ENCODE assay signal across 8 cellular contexts in the genomic region with DNA sequence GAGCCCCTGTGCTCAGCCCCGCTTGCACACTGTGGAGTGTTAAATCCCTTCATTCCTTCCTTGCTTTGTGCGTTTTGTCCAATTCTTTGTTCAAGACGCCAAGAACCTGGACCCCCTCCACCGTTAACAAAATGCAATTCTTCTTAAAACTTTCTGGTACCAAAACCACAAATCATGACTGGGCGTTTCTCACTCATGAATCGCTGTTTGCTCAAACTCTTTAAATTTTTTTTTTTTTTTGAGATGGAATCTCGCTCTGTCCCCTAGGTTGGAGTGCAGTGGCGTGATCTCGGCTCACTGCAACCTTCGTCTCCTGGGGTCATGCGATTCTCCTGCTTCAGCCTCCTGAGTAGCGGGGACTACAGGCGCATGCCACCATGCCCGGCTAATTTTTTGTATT. TPM values are rescaled to one million over a fixed set of nuclear protein-coding genes. Genes with fewer than 3 reads are reported as not detected.
A peak's percentile ranks its signal among the peaks of the same experiment; 100 is the strongest.
DNase-seq lines count a peak whose midpoint lies in the region; ATAC-seq, FAIRE-seq and TF ChIP-seq lines count a peak whose summit lies in the region.

No MANE protein-coding gene starts in this region.

- peaks cover 38% of the 10 kb centered on the region for H3K4me1 Mint-ChIP-seq in activated CD4-positive, alpha-beta T cell treated with anti-CD3 and anti-CD28 coated beads, Interleukin-2, amount 10 ng/mL, durations not matched to agents 7 days and 5 days

- H3K9me3 ChIP-seq in adipocyte (ENCODE audit: control insufficient read depth, low read length) (peaks cover 14% of the 10 kb centered on the region), HepG2 (ENCODE audit: low read length) (no peaks in the 10 kb centered on the region), testis (no peaks in the 10 kb centered on the region)

- H3K4me3 ChIP-seq in adipocyte (ENCODE audit: low read length) (peak overlapping the region; percentile 97), HepG2 (replicated peaks in 1 of 3; ENCODE audit: insufficient read depth in 1 of 3, low read depth in 2 of 3, low read length in 3 of 3) (peak overlapping the region; percentile 85 to 96 (median 93)), testis (peak overlapping the region; percentile 79 to 95)

- TF ChIP-seq POLR2A in HepG2 (IDR thresholded peaks at IDR 0.05; ENCODE audit: insufficient read depth in 1 of 2, low read depth in 2 of 2, low read length in 2 of 2) (no peak), testis (IDR thresholded peaks at IDR 0.05) (no peak)

- POLR2A ChIA-PET in activated CD4-positive, alpha-beta T cell treated with anti-CD3 and anti-CD28 coated beads, Interleukin-2, amount 10 ng/mL, durations not matched to agents 7 days and 5 days (lab: Charles Lee): no interaction called here
- POLR2A ChIA-PET in HepG2 (lab: Yijun Ruan, JAX): interaction anchor here (1.2 to 2.7 kb wide), 6 partner anchors 13 to 194 kb away, joined by 4 to 24 read pairs (median 10); a partner anchor contains a TSS

- H3K4me2 ChIP-seq in HepG2 (ENCODE audit: low read depth, low read length): peak overlapping the region; percentile 98

- no peak overlapping the region for H2AFZ ChIP-seq in HepG2 (ENCODE audit: low read length)

- FAIRE-seq in HepG2 (lab: Jason Lieb, UNC): no peak

- peak overlapping the region; percentile 88 for H3K4me3 Mint-ChIP-seq in activated CD4-positive, alpha-beta T cell treated with anti-CD3 and anti-CD28 coated beads, Interleukin-2, amount 10 ng/mL, durations not matched to agents 7 days and 5 days

- no peaks in the 10 kb centered on the region for H3K27me3 Mint-ChIP-seq in activated CD4-positive, alpha-beta T cell treated with anti-CD3 and anti-CD28 coated beads, Interleukin-2, amount 10 ng/mL, durations not matched to agents 7 days and 5 days

- TF ChIP-seq CTCF in HepG2 (CRISPR knock-in tag; IDR thresholded peaks at IDR 0.05): no peak
- TF ChIP-seq CTCF in testis (IDR thresholded peaks at IDR 0.05): no peak

- peak overlapping the region; percentile 85 for H3K27ac Mint-ChIP-seq in activated CD4-positive, alpha-beta T cell treated with anti-CD3 and anti-CD28 coated beads, Interleukin-2, amount 10 ng/mL, durations not matched to agents 7 days and 5 days

- peaks cover 17% of the 10 kb centered on the region for H3K79me2 ChIP-seq in HepG2 (ENCODE audit: insufficient read depth, low read length)

- H3K9ac ChIP-seq in adipocyte (ENCODE audit: low read length): peak overlapping the region; percentile 88
- peak overlapping the region; percentile 84 for H3K9ac ChIP-seq in HepG2 (ENCODE audit: insufficient read depth, low read depth, low read length)

- H3K9me3 Mint-ChIP-seq in activated CD4-positive, alpha-beta T cell treated with anti-CD3 and anti-CD28 coated beads, Interleukin-2, amount 10 ng/mL, durations not matched to agents 7 days and 5 days: peaks cover 15% of the 10 kb centered on the region

- H3K36me3 ChIP-seq in adipocyte (ENCODE audit: control insufficient read depth, insufficient read depth, low read length, severe bottlenecking): peaks cover 32% of the 10 kb centered on the region
- peaks cover 4 to 14% of the 10 kb centered on the region in 2 experiments; a peak in 4 of 5 replicates for H3K36me3 ChIP-seq in HepG2 (replicated peaks in 1 of 2; ENCODE audit: control insufficient read depth in 1 of 2, insufficient read depth in 2 of 2, low read length in 2 of 2)
- H3K36me3 ChIP-seq in testis (ENCODE audit: low read depth, missing control alignments): no peaks in the 10 kb centered on the region

- peaks cover 38% of the 10 kb centered on the region for H3K36me3 Mint-ChIP-seq in activated CD4-positive, alpha-beta T cell treated with anti-CD3 and anti-CD28 coated beads, Interleukin-2, amount 10 ng/mL, durations not matched to agents 7 days and 5 days (ENCODE audit: low read depth)

- DNase-seq in activated CD4-positive, alpha-beta T cell treated with anti-CD3 and anti-CD28 coated beads, Interleukin-2, amount 10 ng/mL, durations not matched to agents 7 days and 5 days: no peak
- DNase-seq in activated CD4-positive, alpha-beta T cell treated with anti-CD3 and anti-CD28 coated beads for 48 hours: no peak
- DNase-seq in adipocyte (ENCODE audit: low read depth): peak; percentile 52
- DNase-seq in HepG2 (ENCODE audit: low spot score): no peak
- DNase-seq in testis: no peak
- DNase-seq in hippocampal formation (lab: John Stamatoyannopoulos, UW): no peak

- 0 out of 3 replicates have a peak, but pooled peaks have one; percentile 3 for ATAC-seq in HepG2
- ATAC-seq in GM18861 (IDR thresholded peaks at IDR 0.05; ENCODE audit: unreplicated experiment): no peak
- no peak for ATAC-seq in GM19023 (IDR thresholded peaks at IDR 0.05; ENCODE audit: unreplicated experiment)

- H3K4me1 ChIP-seq in adipocyte (ENCODE audit: control insufficient read depth, insufficient read depth, low read length) (peaks cover 18% of the 10 kb centered on the region), HepG2 (ENCODE audit: insufficient read depth, low read length) (peaks cover 23% of the 10 kb centered on the region), testis (peaks cover 13% of the 10 kb centered on the region)

- no peak for TF ChIP-seq RAD21 in HepG2 (CRISPR knock-in tag; IDR thresholded peaks at IDR 0.05)

- BruUV-seq in HepG2 (replicated peaks; lab: Mats Ljungman, UMichigan): no TSS peak

- in situ Hi-C loops in HepG2 (cut with HindIII; ENCODE audit: extremely low pct_ligation_motif_present, low pct_unique_long_range_greater_than_20kb): no loop called here

- peak overlapping the region; percentile 86 for H3K27ac ChIP-seq in HepG2 (ENCODE audit: extremely low read length, insufficient read depth, low read length)
- H3K27ac ChIP-seq in testis: peak overlapping the region; percentile 63 to 87

- CTCF ChIA-PET in activated CD4-positive, alpha-beta T cell treated with anti-CD3 and anti-CD28 coated beads, Interleukin-2, amount 10 ng/mL, durations not matched to agents 7 days and 5 days (lab: Charles Lee): interaction anchor here (2.5 kb wide), 3 partner anchors 16 to 151 kb away, joined by 10 to 20 read pairs (median 11); a partner anchor contains a TSS
- CTCF ChIA-PET in HepG2 (lab: Yijun Ruan, JAX; ENCODE audit: low intra/inter-chr PET ratio, low total read pairs): interaction anchor here (2.8 kb wide), 1 partner anchor 79 kb away, joined by 58 read pairs; no protein-coding TSS in a partner anchor

- no peak for TF ChIP-seq EP300 in HepG2 (IDR thresholded peaks at IDR 0.05; ENCODE audit: low read depth in 2 of 2, low read length in 2 of 2)
- TF ChIP-seq EP300 in HepG2 (CRISPR knock-in tag; IDR thresholded peaks at IDR 0.05; ENCODE audit: borderline replicate concordance): no peak

- WGBS in HepG2 (ENCODE audit: low lambda C conversion rate): 11% methylated on average over 14 of the region's 14 CpGs
- 19 to 22% methylated on average over 14 of the region's 14 CpGs for WGBS in testis, 2 donors

- intact Hi-C loops in HepG2 (cut with micrococcal nuclease; ENCODE audit: unreplicated experiment) (no loop called here), testis (cut with DNase I; ENCODE audit: low total_unique reads) (no loop called here)

- H4K20me1 ChIP-seq in HepG2 (ENCODE audit: insufficient read depth, low read length): no peaks in the 10 kb centered on the region

- H3K27me3 ChIP-seq in adipocyte (replicated peaks; ENCODE audit: control insufficient read depth, insufficient read depth, low read length): no peaks in the 10 kb centered on the region
- no peaks in the 10 kb centered on the region; a peak in 1 of 5 replicates for H3K27me3 ChIP-seq in HepG2 (ENCODE audit: control insufficient read depth in 1 of 2, insufficient read depth in 2 of 2, low read length in 2 of 2)
- no peaks in the 10 kb centered on the region for H3K27me3 ChIP-seq in testis

RNA-seq across cellular contexts. Expression of a gene that starts 0.8 kb away (rescaled TPM):
- 1 to 10 TPM; 3.7 to 4.2 TPM for total RNA-seq in activated CD4-positive, alpha-beta T cell treated with anti-CD3 and anti-CD28 coated beads, Interleukin-2, amount 10 ng/mL, durations not matched to agents 7 days and 5 days
- total RNA-seq in HepG2 (2016; rRNA removed; fragmentation: Illumina TruSeq; extraction: Trizol) (8.0 and 9.7 TPM in 2 replicates), testis (1 to 10 TPM; 7.5 to 8.9 TPM)
- total RNA-seq in HepG2 (2016; cell fraction: cytosol; rRNA removed; fragmentation: Illumina TruSeq; extraction: Trizol; ENCODE audit: low read depth): 2.7 and 3.1 TPM in 2 replicates
- 5.1 and 6.9 TPM in 2 replicates for total RNA-seq in HepG2 (2016; cell fraction: insoluble cytoplasmic fraction; rRNA removed; fragmentation: Illumina TruSeq; extraction: Trizol)
- 3.9 and 4.1 TPM in 2 replicates for total RNA-seq in HepG2 (2016; cell fraction: membrane; rRNA removed; fragmentation: Illumina TruSeq; extraction: Trizol)
- 8.4 and 11.2 TPM in 2 replicates for total RNA-seq in HepG2 (2016; cell fraction: nucleus; rRNA removed; fragmentation: Illumina TruSeq; extraction: Trizol)
- polyA plus RNA-seq in HepG2 (2011; rRNA removed) (1.6 and 2.1 TPM in 2 replicates), testis (ENCODE audit: insufficient read depth, low read depth, low replicate concordance) (10.9 TPM)
- polyA plus RNA-seq in HepG2 (2011; cell fraction: cytosol; rRNA removed): 0.81 and 1.1 TPM in 2 replicates
- polyA plus RNA-seq in HepG2 (2011; cell fraction: nucleus; rRNA removed): 1.2 and 2.1 TPM in 2 replicates
- polyA plus RNA-seq in HepG2 (2012): 0.87 and 2.7 TPM in 2 replicates
- polyA plus RNA-seq in HepG2 (2016; cell fraction: cytosol; fragmentation: Illumina TruSeq; extraction: Trizol; ENCODE audit: low read depth): 1.1 and 1.2 TPM in 2 replicates
- 3.1 and 3.2 TPM in 2 replicates for polyA plus RNA-seq in HepG2 (2016; cell fraction: insoluble cytoplasmic fraction; fragmentation: Illumina TruSeq; extraction: Trizol; ENCODE audit: low read depth)
- polyA plus RNA-seq in HepG2 (2016; cell fraction: membrane; fragmentation: Illumina TruSeq; extraction: Trizol; ENCODE audit: low read depth): 0.98 and 1.8 TPM in 2 replicates
- polyA plus RNA-seq in HepG2 (2016; cell fraction: nucleus; fragmentation: Illumina TruSeq; extraction: Trizol; ENCODE audit: insufficient read depth, low read depth): 1.9 and 6.8 TPM in 2 replicates
- 0.44 and 2.9 TPM in 2 replicates for polyA minus RNA-seq in HepG2 (2011; rRNA and poly(A)+ RNA removed; ENCODE audit: low replicate concordance)
- polyA minus RNA-seq in HepG2 (2011; cell fraction: cytosol; rRNA and poly(A)+ RNA removed): 3.0 and 3.2 TPM in 2 replicates
- polyA minus RNA-seq in HepG2 (2011; cell fraction: nucleus; rRNA and poly(A)+ RNA removed): 5.0 and 6.2 TPM in 2 replicates

RNA-seq across cellular contexts. Expression of a gene that starts 17.2 kb away (rescaled TPM):
- 1 to 10 TPM; 6.1 to 6.7 TPM for total RNA-seq in activated CD4-positive, alpha-beta T cell treated with anti-CD3 and anti-CD28 coated beads, Interleukin-2, amount 10 ng/mL, durations not matched to agents 7 days and 5 days
- total RNA-seq in HepG2 (2016; rRNA removed; fragmentation: Illumina TruSeq; extraction: Trizol) (12.2 and 17.7 TPM in 2 replicates), testis (1 to 10 TPM; 6.5 to 8.2 TPM)
- total RNA-seq in HepG2 (2016; cell fraction: cytosol; rRNA removed; fragmentation: Illumina TruSeq; extraction: Trizol; ENCODE audit: low read depth): 4.0 and 5.6 TPM in 2 replicates
- total RNA-seq in HepG2 (2016; cell fraction: insoluble cytoplasmic fraction; rRNA removed; fragmentation: Illumina TruSeq; extraction: Trizol): 12.8 and 16.1 TPM in 2 replicates
- total RNA-seq in HepG2 (2016; cell fraction: membrane; rRNA removed; fragmentation: Illumina TruSeq; extraction: Trizol): 8.5 and 10.2 TPM in 2 replicates
- total RNA-seq in HepG2 (2016; cell fraction: nucleus; rRNA removed; fragmentation: Illumina TruSeq; extraction: Trizol): 11.3 and 11.7 TPM in 2 replicates
- polyA plus RNA-seq in HepG2 (2011; rRNA removed) (1.7 and 1.8 TPM in 2 replicates), testis (ENCODE audit: insufficient read depth, low read depth, low replicate concordance) (1.4 TPM)
- 0.75 and 1.1 TPM in 2 replicates for polyA plus RNA-seq in HepG2 (2011; cell fraction: cytosol; rRNA removed)
- 0.80 and 1.6 TPM in 2 replicates for polyA plus RNA-seq in HepG2 (2011; cell fraction: nucleus; rRNA removed)
- polyA plus RNA-seq in HepG2 (2012): 0.97 and 2.8 TPM in 2 replicates
- 0.83 and 0.84 TPM in 2 replicates for polyA plus RNA-seq in HepG2 (2016; cell fraction: cytosol; fragmentation: Illumina TruSeq; extraction: Trizol; ENCODE audit: low read depth)
- polyA plus RNA-seq in HepG2 (2016; cell fraction: insoluble cytoplasmic fraction; fragmentation: Illumina TruSeq; extraction: Trizol; ENCODE audit: low read depth): 4.9 and 5.1 TPM in 2 replicates
- 0.44 and 2.1 TPM in 2 replicates for polyA plus RNA-seq in HepG2 (2016; cell fraction: membrane; fragmentation: Illumina TruSeq; extraction: Trizol; ENCODE audit: low read depth)
- polyA plus RNA-seq in HepG2 (2016; cell fraction: nucleus; fragmentation: Illumina TruSeq; extraction: Trizol; ENCODE audit: insufficient read depth, low read depth): 6.4 and 8.2 TPM in 2 replicates
- 2.5 TPM in 1 of 2 replicates, not detected in the other for polyA minus RNA-seq in HepG2 (2011; rRNA and poly(A)+ RNA removed; ENCODE audit: low replicate concordance)
- polyA minus RNA-seq in HepG2 (2011; cell fraction: cytosol; rRNA and poly(A)+ RNA removed): 4.0 and 5.1 TPM in 2 replicates
- 6.4 and 11.6 TPM in 2 replicates for polyA minus RNA-seq in HepG2 (2011; cell fraction: nucleus; rRNA and poly(A)+ RNA removed)

RNA-seq across cellular contexts. Expression of a gene that starts 23.6 kb away (rescaled TPM):
- total RNA-seq in activated CD4-positive, alpha-beta T cell treated with anti-CD3 and anti-CD28 coated beads, Interleukin-2, amount 10 ng/mL, durations not matched to agents 7 days and 5 days: 10 to 100 TPM; 14.5 to 17.4 TPM
- 10.2 and 16.6 TPM in 2 replicates for total RNA-seq in HepG2 (2016; rRNA removed; fragmentation: Illumina TruSeq; extraction: Trizol)
- total RNA-seq in HepG2 (2016; cell fraction: cytosol; rRNA removed; fragmentation: Illumina TruSeq; extraction: Trizol; ENCODE audit: low read depth): 0.91 and 1.9 TPM in 2 replicates
- total RNA-seq in HepG2 (2016; cell fraction: insoluble cytoplasmic fraction; rRNA removed; fragmentation: Illumina TruSeq; extraction: Trizol): 9.2 and 18.5 TPM in 2 replicates
- 4.5 and 5.0 TPM in 2 replicates for total RNA-seq in HepG2 (2016; cell fraction: membrane; rRNA removed; fragmentation: Illumina TruSeq; extraction: Trizol)
- 8.1 and 11.9 TPM in 2 replicates for total RNA-seq in HepG2 (2016; cell fraction: nucleus; rRNA removed; fragmentation: Illumina TruSeq; extraction: Trizol)
- 1.8 and 2.5 TPM in 2 replicates for polyA plus RNA-seq in HepG2 (2011; rRNA removed)
- polyA plus RNA-seq in HepG2 (2011; cell fraction: cytosol; rRNA removed): 0.97 and 1.4 TPM in 2 replicates
- 1.2 and 1.5 TPM in 2 replicates for polyA plus RNA-seq in HepG2 (2011; cell fraction: nucleus; rRNA removed)
- polyA plus RNA-seq in HepG2 (2012): 2.4 and 4.4 TPM in 2 replicates
- 0.11 and 0.18 TPM in 2 replicates for polyA plus RNA-seq in HepG2 (2016; cell fraction: cytosol; fragmentation: Illumina TruSeq; extraction: Trizol; ENCODE audit: low read depth)
- 6.4 and 8.7 TPM in 2 replicates for polyA plus RNA-seq in HepG2 (2016; cell fraction: insoluble cytoplasmic fraction; fragmentation: Illumina TruSeq; extraction: Trizol; ENCODE audit: low read depth)
- polyA plus RNA-seq in HepG2 (2016; cell fraction: membrane; fragmentation: Illumina TruSeq; extraction: Trizol; ENCODE audit: low read depth): 0.77 and 0.81 TPM in 2 replicates
- polyA plus RNA-seq in HepG2 (2016; cell fraction: nucleus; fragmentation: Illumina TruSeq; extraction: Trizol; ENCODE audit: insufficient read depth, low read depth): 7.5 and 9.6 TPM in 2 replicates
- polyA minus RNA-seq in HepG2 (2011; rRNA and poly(A)+ RNA removed; ENCODE audit: low replicate concordance): 1.7 and 2.6 TPM in 2 replicates
- 4.0 and 4.6 TPM in 2 replicates for polyA minus RNA-seq in HepG2 (2011; cell fraction: cytosol; rRNA and poly(A)+ RNA removed)
- 12.9 and 13.3 TPM in 2 replicates for polyA minus RNA-seq in HepG2 (2011; cell fraction: nucleus; rRNA and poly(A)+ RNA removed)
- total RNA-seq in testis: 10 to 100 TPM; 14.6 to 18.7 TPM
- 7.9 TPM for polyA plus RNA-seq in testis (ENCODE audit: insufficient read depth, low read depth, low replicate concordance)
